In genomic region chr1:10665930-10666850, GRCh38 we compare ENCODE assay signal across 1 cellular context.
TF ChIP-seq lines count a peak whose summit lies in the region.

No MANE protein-coding gene starts in this region.

TF ChIP-seq in WTC11, 78 proteins besides CTCF, POLR2A, EP300 and RAD21 (continued from another document):
- no peak for TF ChIP-seq AR (CRISPR knock-in tag; IDR thresholded peaks at IDR 0.05)
- TF ChIP-seq KAT7 (CRISPR knock-in tag; IDR thresholded peaks at IDR 0.05; ENCODE audit: borderline replicate concordance), result no peak
- TF ChIP-seq ZNF532 (CRISPR knock-in tag; IDR thresholded peaks at IDR 0.05; ENCODE audit: borderline replicate concordance), result no peak
- TF ChIP-seq USF2 (CRISPR knock-in tag; IDR thresholded peaks at IDR 0.05), result no peak
- TF ChIP-seq ZNF396 (CRISPR knock-in tag; IDR thresholded peaks at IDR 0.05; ENCODE audit: borderline replicate concordance), result no peak
- no peak for TF ChIP-seq ATF1 (CRISPR knock-in tag; IDR thresholded peaks at IDR 0.05)
- no peak for TF ChIP-seq E2F4 (CRISPR knock-in tag; IDR thresholded peaks at IDR 0.05; ENCODE audit: borderline replicate concordance, low read depth)
- TF ChIP-seq FOXJ3 (CRISPR knock-in tag; IDR thresholded peaks at IDR 0.05; ENCODE audit: borderline replicate concordance), result no peak
- TF ChIP-seq AFF4 (CRISPR knock-in tag; IDR thresholded peaks at IDR 0.05; ENCODE audit: borderline replicate concordance), result no peak
- TF ChIP-seq ZNF416 (CRISPR knock-in tag; IDR thresholded peaks at IDR 0.05), result no peak
- no peak for TF ChIP-seq ZNF263 (CRISPR knock-in tag; IDR thresholded peaks at IDR 0.05; ENCODE audit: low read depth)
- TF ChIP-seq IRF2 (CRISPR knock-in tag; IDR thresholded peaks at IDR 0.05; ENCODE audit: borderline replicate concordance, low read depth), result no peak
- no peak for TF ChIP-seq STAT6 (CRISPR knock-in tag; conservative IDR thresholded peaks at IDR 0.05; ENCODE audit: low read depth)
- no peak for TF ChIP-seq TEAD1 (CRISPR knock-in tag; IDR thresholded peaks at IDR 0.05)
- no peak for TF ChIP-seq FOXP4 (CRISPR knock-in tag; IDR thresholded peaks at IDR 0.05)
TF ChIP-seq in WTC11: peak in this region for 0.
